ENCODE assay signal across 19 cellular contexts in genomic region chr11:34063061-34063795, GRCh38. TPM values are rescaled to one million over a fixed set of nuclear protein-coding genes. Genes with fewer than 3 reads are reported as not detected.
DNase-seq lines count a peak whose midpoint lies in the region; ATAC-seq and TF ChIP-seq lines count a peak whose summit lies in the region.
"Had no signal": no experiment of that assay in that cellular context is flagged by ENCODE, and none has a peak within 500 bp of the region (broad histone marks: within the 10 kb centered on the region; RNA-seq: fewer than 3 reads in every experiment).

No MANE protein-coding gene starts in this region.

- dilution Hi-C loops in mammary epithelial cell (cut with HindIII; ENCODE audit: low sequenced_read_pairs), result no loop called here

- H3K4me3 Mint-ChIP-seq in MCF 10A (ENCODE audit: unreplicated experiment), result no peak overlapping the region
- H3K4me3 Mint-ChIP-seq in stimulated activated effector memory CD8-positive, alpha-beta T cell treated with anti-CD3 and anti-CD28 coated beads, Interleukin-12 subunit alpha, Interleukin-12 subunit beta, amount 100 ng/mL, for 72 hours, result no peak overlapping the region

- no peak overlapping the region for H2AFZ ChIP-seq in mammary epithelial cell (ENCODE audit: low read depth, low read length)

- no peak for DNase-seq in MCF 10A (ENCODE audit: unreplicated experiment)
- DNase-seq in mammary epithelial cell, result no peak
- no peak for DNase-seq in Panc1 (ENCODE audit: low read depth, low spot score)
- DNase-seq in fibroblast of gingiva (ENCODE audit: low read depth), result peak; percentile 13
- DNase-seq in stimulated activated effector memory CD8-positive, alpha-beta T cell treated with anti-CD3 and anti-CD28 coated beads, Interleukin-12 subunit alpha, Interleukin-12 subunit beta, amount 100 ng/mL, for 72 hours (ENCODE audit: low spot score in 2 of 2), result no peak
- no peak for DNase-seq in colonic mucosa
- no peak for DNase-seq in NCI-H2081 treated with DMSO at 0.1 percent for 48 hours (lab: John Stamatoyannopoulos, UW)
- DNase-seq in Peyer's patch, result no peak
- DNase-seq: activated CD4-positive, CD25-positive, alpha-beta regulatory T cell treated with anti-CD3 and anti-CD28 coated beads, Interleukin-2, amount 50 U/mL, for 72 hours; amygdala; DMS 273 treated with DMSO at 0.1 percent for 48 hours; heart left ventricle; kidney glomerular epithelial cell; MM.1S; NCI-H2029 treated with DMSO at 0.1 percent for 48 hours; NCI-H69; stimulated activated CD4-positive, alpha-beta T cell treated with anti-CD3 and anti-CD28 coated beads, Interleukin-1b, Interleukin-23, amount 100 ng/mL, for 48 hours; T-helper 2 cell; tibial artery had no signal

- H3K9me3 ChIP-seq in mammary epithelial cell (replicated peaks; ENCODE audit: insufficient read depth, low read length) (no peaks in the 10 kb centered on the region), Panc1 (ENCODE audit: control insufficient read depth, insufficient read depth, low read depth, low read length) (no peaks in the 10 kb centered on the region), colonic mucosa (no peaks in the 10 kb centered on the region), Peyer's patch (no peaks in the 10 kb centered on the region)
- H3K9me3 ChIP-seq: heart left ventricle, tibial artery had no signal

- no TSS peak for BruUV-seq in MCF 10A (replicated peaks; lab: Mats Ljungman, UMichigan)
- no TSS peak for BruUV-seq in mammary epithelial cell (replicated peaks; lab: Mats Ljungman, UMichigan)
- BruUV-seq in Panc1 (replicated peaks; lab: Mats Ljungman, UMichigan), result TSS peak; percentile 7

- H3K36me3 ChIP-seq in mammary epithelial cell (ENCODE audit: insufficient read depth, low read length), result peaks cover 19% of the 10 kb centered on the region
- peaks cover 18% of the 10 kb centered on the region for H3K36me3 ChIP-seq in Panc1 (ENCODE audit: control insufficient read depth, insufficient read depth, low read length)
- H3K36me3 ChIP-seq in colonic mucosa, result peaks cover 5% of the 10 kb centered on the region
- H3K36me3 ChIP-seq in Peyer's patch, result peaks cover 0 to 18% (median 0%) of the 10 kb centered on the region in 3 donors

- POLR2A ChIA-PET in MCF 10A (lab: Yijun Ruan, JAX), result interaction anchor here (0.8 to 1.4 kb wide), 4 partner anchors 9 to 42 kb away, joined by 3 to 4 read pairs (median 3); partner anchors contain the start of gene NAT10
- POLR2A ChIA-PET in Panc1 (lab: Charles Lee), result interaction anchor here (0.7 kb wide), 1 partner anchor 110 kb away, joined by 6 read pairs; no protein-coding TSS in a partner anchor

- intact Hi-C loops in MCF 10A (cut with micrococcal nuclease), result no loop called here
- intact Hi-C loops in mammary epithelial cell (cut with micrococcal nuclease), result no loop called here
- intact Hi-C loops in Panc1 (cut with micrococcal nuclease; ENCODE audit: unreplicated experiment), result no loop called here
- intact Hi-C loops in colonic mucosa (cut with DNase I), result no loop called here

- H3K79me2 ChIP-seq in mammary epithelial cell (ENCODE audit: insufficient read depth, low read length), result peaks cover 99% of the 10 kb centered on the region

- H3K27ac ChIP-seq in mammary epithelial cell (ENCODE audit: insufficient read depth, low read depth, low read length), result no peak overlapping the region
- H3K27ac ChIP-seq in Panc1 (ENCODE audit: low read length), result no peak overlapping the region
- no peak overlapping the region for H3K27ac ChIP-seq in colonic mucosa
- no peak overlapping the region for H3K27ac ChIP-seq in Peyer's patch
- H3K27ac ChIP-seq: heart left ventricle, tibial artery had no signal

- no peak overlapping the region for H3K4me2 ChIP-seq in mammary epithelial cell (ENCODE audit: insufficient read depth, low read depth, low read length)

- peaks cover 86% of the 10 kb centered on the region for H3K36me3 Mint-ChIP-seq in MCF 10A (ENCODE audit: insufficient read depth, unreplicated experiment)
- H3K36me3 Mint-ChIP-seq in stimulated activated effector memory CD8-positive, alpha-beta T cell treated with anti-CD3 and anti-CD28 coated beads, Interleukin-12 subunit alpha, Interleukin-12 subunit beta, amount 100 ng/mL, for 72 hours, result peaks cover 94% of the 10 kb centered on the region

- in situ Hi-C loops in mammary epithelial cell (cut with MboI; ENCODE audit: low sequenced_read_pairs in 2 of 2) (no loop called here), Panc1 (cut with HindIII; ENCODE audit: low pct_unique_long_range_greater_than_20kb, low sequenced_read_pairs) (no loop called here)

- TF ChIP-seq CTCF in MCF 10A (IDR thresholded peaks at IDR 0.05; ENCODE audit: unreplicated experiment) (no peak), mammary epithelial cell (conservative IDR thresholded peaks at IDR 0.05 in 1 of 2, IDR thresholded peaks at IDR 0.05 in 1 of 2; ENCODE audit: extremely low read depth in 1 of 2, insufficient read depth in 1 of 2, low read depth in 1 of 2, low read length in 2 of 2) (no peak), Panc1 (IDR thresholded peaks at IDR 0.05) (no peak), colonic mucosa (IDR thresholded peaks at IDR 0.05) (no peak), Peyer's patch (IDR thresholded peaks at IDR 0.05) (no peak)

- H3K27ac Mint-ChIP-seq in MCF 10A (ENCODE audit: low read depth, unreplicated experiment), result peak overlapping the region; percentile 2
- peak overlapping the region; percentile 18 for H3K27ac Mint-ChIP-seq in stimulated activated effector memory CD8-positive, alpha-beta T cell treated with anti-CD3 and anti-CD28 coated beads, Interleukin-12 subunit alpha, Interleukin-12 subunit beta, amount 100 ng/mL, for 72 hours

- no peaks in the 10 kb centered on the region for H3K27me3 Mint-ChIP-seq in MCF 10A (ENCODE audit: insufficient read depth, unreplicated experiment)

- no peak overlapping the region for H3K9ac ChIP-seq in mammary epithelial cell (ENCODE audit: insufficient read depth, low read length)
- H3K9ac ChIP-seq in colonic mucosa (ENCODE audit: low read depth in 2 of 2, low read length in 2 of 2), result no peak overlapping the region

- peaks cover 8% of the 10 kb centered on the region for H4K20me1 ChIP-seq in mammary epithelial cell (ENCODE audit: insufficient read depth, low read length)

- CTCF ChIA-PET in MCF 10A (lab: Yijun Ruan, JAX) (interaction anchor here (0.5 to 4.3 kb wide), 5 partner anchors 11 to 405 kb away, joined by 3 to 30 read pairs (median 6); no protein-coding TSS in a partner anchor), mammary epithelial cell (lab: Charles Lee; ENCODE audit: low non-redundant PET) (no interaction called here), Panc1 (lab: Charles Lee) (interaction anchor here (0.7 kb wide), 1 partner anchor 46 kb away, joined by 5 read pairs; no protein-coding TSS in a partner anchor)

- H3K4me3 ChIP-seq in mammary epithelial cell (replicated peaks in 1 of 3; ENCODE audit: insufficient read depth in 1 of 3, low read depth in 2 of 3, low read length in 3 of 3), result no peak overlapping the region
- H3K4me3 ChIP-seq in Panc1 (ENCODE audit: low read depth in 2 of 2, low read length in 2 of 2), result no peak overlapping the region
- H3K4me3 ChIP-seq in colonic mucosa, result no peak overlapping the region
- no peak overlapping the region for H3K4me3 ChIP-seq in Peyer's patch
- H3K4me3 ChIP-seq: heart left ventricle, tibial artery had no signal

- no peaks in the 10 kb centered on the region for H3K4me1 ChIP-seq in mammary epithelial cell (ENCODE audit: insufficient read depth, low read length)
- H3K4me1 ChIP-seq in Panc1 (ENCODE audit: control insufficient read depth, insufficient read depth, low read length), result peaks cover 24% of the 10 kb centered on the region; the same call in 1 of the 2 replicates
- peaks cover 10% of the 10 kb centered on the region for H3K4me1 ChIP-seq in colonic mucosa
- peaks cover 0 to 55% (median 8%) of the 10 kb centered on the region in 4 donors for H3K4me1 ChIP-seq in Peyer's patch

- H3K27me3 ChIP-seq in mammary epithelial cell (ENCODE audit: insufficient read depth, low read length) (no peaks in the 10 kb centered on the region), Panc1 (ENCODE audit: control insufficient read depth, insufficient read depth, low read length) (no peaks in the 10 kb centered on the region), colonic mucosa (no peaks in the 10 kb centered on the region), Peyer's patch (no peaks in the 10 kb centered on the region)
- H3K27me3 ChIP-seq: heart left ventricle, tibial artery had no signal

- H3K4me1 Mint-ChIP-seq in MCF 10A (ENCODE audit: insufficient read depth, unreplicated experiment), result peaks cover 27% of the 10 kb centered on the region
- H3K4me1 Mint-ChIP-seq in stimulated activated effector memory CD8-positive, alpha-beta T cell treated with anti-CD3 and anti-CD28 coated beads, Interleukin-12 subunit alpha, Interleukin-12 subunit beta, amount 100 ng/mL, for 72 hours, result peaks cover 53% of the 10 kb centered on the region

- no peaks in the 10 kb centered on the region for H3K9me3 Mint-ChIP-seq in MCF 10A (ENCODE audit: unreplicated experiment)
- H3K9me3 Mint-ChIP-seq in stimulated activated effector memory CD8-positive, alpha-beta T cell treated with anti-CD3 and anti-CD28 coated beads, Interleukin-12 subunit alpha, Interleukin-12 subunit beta, amount 100 ng/mL, for 72 hours, result no peaks in the 10 kb centered on the region

- no peak for ATAC-seq in Panc1
- ATAC-seq in stimulated activated effector memory CD8-positive, alpha-beta T cell treated with anti-CD3 and anti-CD28 coated beads, Interleukin-12 subunit alpha, Interleukin-12 subunit beta, amount 100 ng/mL, for 72 hours, result no peak
- ATAC-seq: heart left ventricle had no signal

- 94% methylated on average over 2 of the region's 2 CpGs for WGBS in mammary epithelial cell (ENCODE audit: low coverage, missing lambda C conversion rate)

- no peak for TF ChIP-seq POLR2A in Peyer's patch (IDR thresholded peaks at IDR 0.05)

RNA-seq across cellular contexts. Expression of gene CAPRIN1, which starts 11.7 kb away (rescaled TPM):
- total RNA-seq in MCF 10A (2022), result 190 and 219 TPM in 2 replicates
- 100 to 1,000 TPM; 194 to 217 TPM for total RNA-seq in mammary epithelial cell
- 184 TPM for polyA plus RNA-seq in mammary epithelial cell
- 258 TPM for polyA minus RNA-seq in mammary epithelial cell
- total RNA-seq in Panc1 (2021; ENCODE audit: unreplicated experiment), result 266 TPM
- polyA plus RNA-seq in Panc1 (2012; ENCODE audit: insufficient read length), result 155 TPM
- total RNA-seq in colonic mucosa, result 100 to 1,000 TPM; 182 to 274 TPM
- 100 to 1,000 TPM; 107 to 158 (median 142) TPM for total RNA-seq in Peyer's patch

RNA-seq across cellular contexts. Expression of gene NAT10, which starts 42.2 kb away (rescaled TPM):
- total RNA-seq in MCF 10A (2022), result 68.9 and 89.5 TPM in 2 replicates
- 10 to 100 TPM; 28.2 to 71.5 TPM for total RNA-seq in mammary epithelial cell
- 42.2 TPM for polyA plus RNA-seq in mammary epithelial cell
- polyA minus RNA-seq in mammary epithelial cell, result 82.8 TPM
- total RNA-seq in Panc1 (2021; ENCODE audit: unreplicated experiment), result 64.9 TPM
- 36.5 TPM for polyA plus RNA-seq in Panc1 (2012; ENCODE audit: insufficient read length)
- total RNA-seq in colonic mucosa, result 10 to 100 TPM; 24.1 to 48.0 TPM
- total RNA-seq in Peyer's patch, result 10 to 100 TPM; 13.3 to 56.9 (median 24.2) TPM
